ENCODE assay signal across 19 cellular contexts in the genomic region with DNA sequence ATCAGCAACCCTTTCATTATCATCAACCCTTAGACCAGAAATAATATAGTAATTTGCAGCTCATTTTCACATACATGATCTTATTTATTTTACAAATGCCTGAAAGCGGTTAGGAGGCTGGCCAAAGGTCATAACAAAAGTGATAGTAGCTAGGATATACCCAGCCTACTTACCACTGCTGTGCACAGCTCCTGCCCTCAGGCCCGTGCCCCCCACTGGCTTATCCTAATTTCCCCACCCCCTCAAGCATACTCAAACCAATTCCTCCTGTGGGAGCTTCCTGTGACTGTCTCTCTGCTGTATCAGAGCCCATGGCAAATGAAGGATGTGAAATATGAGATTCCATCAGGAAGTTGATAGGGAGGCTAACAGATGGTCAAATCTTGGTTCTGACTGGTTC. TPM values are rescaled to one million over a fixed set of nuclear protein-coding genes. Genes with fewer than 3 reads are reported as not detected.
A peak's percentile ranks its signal among the peaks of the same experiment; 100 is the strongest.
DNase-seq lines count a peak whose midpoint lies in the region; ATAC-seq and TF ChIP-seq lines count a peak whose summit lies in the region.
"Had no signal": no experiment of that assay in that cellular context is flagged by ENCODE, and none has a peak within 500 bp of the region (broad histone marks: within the 10 kb centered on the region; RNA-seq: fewer than 3 reads in every experiment).

No MANE protein-coding gene starts in this region.

- H3K4me3 ChIP-seq in BLaER1 treated with 17β-estradiol and CSF1 and Interleukin-3, amounts not matched to agents 10 nM and 100 nM, result no peak overlapping the region
- no peak overlapping the region for H3K4me3 ChIP-seq in GM23338
- no peak overlapping the region for H3K4me3 ChIP-seq in foreskin fibroblast (ENCODE audit: low read depth in 1 of 2, low read length in 2 of 2)

- H3K27me3 Mint-ChIP-seq in GM23338 (ENCODE audit: insufficient read depth, low read depth, poor library complexity) (peaks cover 2% of the 10 kb centered on the region), WTC11 (ENCODE audit: low read depth) (no peaks in the 10 kb centered on the region)
- H3K27me3 Mint-ChIP-seq: CD4-positive, alpha-beta memory T cell had no signal

- no peak overlapping the region for H3K9ac ChIP-seq in BLaER1 treated with 17β-estradiol and CSF1 and Interleukin-3, amounts not matched to agents 10 nM and 100 nM

- H3K4me1 ChIP-seq in BLaER1 treated with 17β-estradiol and CSF1 and Interleukin-3, amounts not matched to agents 10 nM and 100 nM, result peaks cover 33 to 55% (median 49%) of the 10 kb centered on the region in 10 experiments
- H3K4me1 ChIP-seq in GM23338 (ENCODE audit: insufficient read depth), result 0 out of 2 replicates have a peak, but pooled peaks cover 5% of the 10 kb centered on the region

- no peak overlapping the region for H3K27ac ChIP-seq in BLaER1 treated with 17β-estradiol and CSF1 and Interleukin-3, amounts not matched to agents 10 nM and 100 nM
- H3K27ac ChIP-seq in GM23338 (ENCODE audit: low read depth), result no peak overlapping the region

- H3K4me1 Mint-ChIP-seq in GM23338, result peaks cover 15% of the 10 kb centered on the region
- H3K4me1 Mint-ChIP-seq in WTC11, result peaks cover 20% of the 10 kb centered on the region

- H3K9me3 ChIP-seq in BLaER1 treated with 17β-estradiol and CSF1 and Interleukin-3, amounts not matched to agents 10 nM and 100 nM (replicated peaks in 1 of 11), result no peaks in the 10 kb centered on the region

- peaks cover 0 to 17% (median 7%) of the 10 kb centered on the region in 11 experiments; a peak in 11 of 22 replicates for H3K36me3 ChIP-seq in BLaER1 treated with 17β-estradiol and CSF1 and Interleukin-3, amounts not matched to agents 10 nM and 100 nM
- H3K36me3 ChIP-seq in GM23338 (ENCODE audit: insufficient read depth), result no peaks in the 10 kb centered on the region

- peak overlapping the region; percentile 21 to 79 (median 63) for H3K4me2 ChIP-seq in BLaER1 treated with 17β-estradiol and CSF1 and Interleukin-3, amounts not matched to agents 10 nM and 100 nM
- peak overlapping the region; percentile 5; the same call in 1 of the 2 replicates for H3K4me2 ChIP-seq in GM23338

- H3K9me3 Mint-ChIP-seq in GM23338, result no peaks in the 10 kb centered on the region
- peaks cover 6% of the 10 kb centered on the region; the same call in 1 of the 2 replicates for H3K9me3 Mint-ChIP-seq in WTC11
- H3K9me3 Mint-ChIP-seq: CD4-positive, alpha-beta memory T cell had no signal

- H3K4me3 Mint-ChIP-seq in GM23338 (no peak overlapping the region), WTC11 (no peak overlapping the region)
- H3K4me3 Mint-ChIP-seq: CD4-positive, alpha-beta memory T cell had no signal

- no peaks in the 10 kb centered on the region for H3K9me2 ChIP-seq in GM23338 (ENCODE audit: insufficient read depth)

- H3K79me2 ChIP-seq in GM23338 (replicated peaks; ENCODE audit: insufficient read depth), result no peaks in the 10 kb centered on the region

- no peak for TF ChIP-seq CTCF in GM23338 (conservative IDR thresholded peaks at IDR 0.05; ENCODE audit: low read depth in 2 of 2)
- no peak for TF ChIP-seq CTCF in WTC11 (IDR thresholded peaks at IDR 0.05)
- no peak for TF ChIP-seq CTCF in foreskin fibroblast (IDR thresholded peaks at IDR 0.05; ENCODE audit: low read depth, low read length)
- no peak for TF ChIP-seq CTCF in GM10248 (IDR thresholded peaks at IDR 0.05; ENCODE audit: control extremely low read depth, extremely low read depth, low read depth, missing control alignments)

- H3K27me3 ChIP-seq in BLaER1 treated with 17β-estradiol and CSF1 and Interleukin-3, amounts not matched to agents 10 nM and 100 nM, result no peaks in the 10 kb centered on the region
- H3K27me3 ChIP-seq in GM23338 (ENCODE audit: insufficient read depth), result no peaks in the 10 kb centered on the region

- H3K36me3 Mint-ChIP-seq in GM23338 (ENCODE audit: low read depth) (peaks cover 4% of the 10 kb centered on the region; the same call in 1 of the 3 replicates), WTC11 (peaks cover 7% of the 10 kb centered on the region)

- CTCF ChIA-PET in WTC11 (lab: Charles Lee), result interaction anchor here (0.8 to 2.9 kb wide), 7 partner anchors 10 to 160 kb away, joined by 3 to 17 read pairs (median 7); no protein-coding TSS in a partner anchor
- CTCF ChIA-PET in GM10248 (lab: Yijun Ruan, JAX), result interaction anchor here (0.6 to 2.8 kb wide), 10 partner anchors 10 to 160 kb away, joined by 3 to 15 read pairs (median 4); no protein-coding TSS in a partner anchor

- no peaks in the 10 kb centered on the region for H3F3A ChIP-seq in GM23338 (replicated peaks; ENCODE audit: low read depth)

- H3K27ac Mint-ChIP-seq in GM23338, result no peak overlapping the region
- H3K27ac Mint-ChIP-seq in WTC11, result peak overlapping the region; percentile 47; the same call in 1 of the 2 replicates

- DNase-seq in GM23338 (ENCODE audit: low spot score) (no peak), WTC11 (ENCODE audit: low spot score) (no peak), iPS-NIHi7 (ENCODE audit: extremely low spot score) (peak; percentile 20), foreskin fibroblast (no peak), GM10248 (ENCODE audit: extremely low spot score) (no peak), NCI-H345 (lab: John Stamatoyannopoulos, UW) (no peak)
- DNase-seq: Calu3; CD4-positive, alpha-beta memory T cell; DMS79 treated with DMSO at 0.1 percent for 48 hours; GF-D8; KG1; NCI-H1048; NCI-H1436 treated with DMSO at 0.1 percent for 48 hours; NCI-H2107; NCI-H774; RPMI8226; SIG-M5 had no signal

- POLR2A ChIA-PET in WTC11 (lab: Charles Lee) (no interaction called here), GM10248 (lab: Yijun Ruan, JAX) (no interaction called here)

- H4K20me1 ChIP-seq in BLaER1 treated with 17β-estradiol and CSF1 and Interleukin-3, amounts not matched to agents 10 nM and 100 nM, result peaks cover 48 to 98% (median 88%) of the 10 kb centered on the region in 11 experiments
- H4K20me1 ChIP-seq in GM23338 (replicated peaks; ENCODE audit: insufficient read depth), result peaks cover 8% of the 10 kb centered on the region; the same call in 1 of the 2 replicates

- H2AFZ ChIP-seq in GM23338, result no peak overlapping the region

- ATAC-seq in GM23338 (peak; percentile 57), WTC11 (peak; percentile 73)

TF ChIP-seq in GM23338, 12 proteins besides CTCF, POLR2A, EP300 and RAD21 (continues in another document):
- TF ChIP-seq ZNF114 (CRISPR knock-in tag; IDR thresholded peaks at IDR 0.05) (no peak), CREB1 (CRISPR knock-in tag; IDR thresholded peaks at IDR 0.05; ENCODE audit: low read depth) (no peak), ZNF331 (CRISPR knock-in tag; IDR thresholded peaks at IDR 0.05; ENCODE audit: low read depth) (no peak), JUNB (IDR thresholded peaks at IDR 0.05; ENCODE audit: unreplicated experiment) (no peak), NANOG (IDR thresholded peaks at IDR 0.05; ENCODE audit: borderline replicate concordance) (no peak), STAT1 (IDR thresholded peaks at IDR 0.05; ENCODE audit: unreplicated experiment) (no peak)

TF ChIP-seq in WTC11, 78 proteins besides CTCF, POLR2A, EP300 and RAD21:
- TF ChIP-seq HMGA2 (CRISPR knock-in tag; IDR thresholded peaks at IDR 0.05) (no peak), ZNF121 (CRISPR knock-in tag; IDR thresholded peaks at IDR 0.05) (no peak), USF1 (CRISPR knock-in tag; IDR thresholded peaks at IDR 0.05) (no peak), ZNF671 (CRISPR knock-in tag; IDR thresholded peaks at IDR 0.05) (no peak), KAT7 (CRISPR knock-in tag; IDR thresholded peaks at IDR 0.05; ENCODE audit: borderline replicate concordance) (no peak), ATF2 (CRISPR knock-in tag; IDR thresholded peaks at IDR 0.05; ENCODE audit: borderline replicate concordance, low read depth) (no peak), ZNF263 (CRISPR knock-in tag; IDR thresholded peaks at IDR 0.05; ENCODE audit: low read depth) (no peak), ZMAT4 (CRISPR knock-in tag; IDR thresholded peaks at IDR 0.05) (no peak), TP53 (CRISPR knock-in tag; IDR thresholded peaks at IDR 0.05) (no peak)

RNA-seq across cellular contexts. Expression of gene FAM219A, which starts 14.8 kb away (rescaled TPM):
- 6.1 and 7.2 TPM in 2 replicates for total RNA-seq in GM23338 (2014; rRNA removed; shearing (Covaris generic))
- 3.3 and 3.8 TPM in 2 replicates for polyA plus RNA-seq in GM23338 (2016; fragmentation: Nextera tagmentation; extraction: Ambion mirVana)
- 17.2 to 20.6 TPM (median 19.5 TPM) in 3 replicates for total RNA-seq in WTC11 (2021)

RNA-seq across cellular contexts. Expression of gene DNAI1, which starts 15.1 kb away (rescaled TPM):
- 0.19 and 1.0 TPM in 2 replicates for total RNA-seq in GM23338 (2014; rRNA removed; shearing (Covaris generic))
- 0.82 and 1.1 TPM in 2 replicates for polyA plus RNA-seq in GM23338 (2016; fragmentation: Nextera tagmentation; extraction: Ambion mirVana)
- total RNA-seq in WTC11 (2021), result 1.5 to 2.1 TPM (median 1.6 TPM) in 3 replicates
- total RNA-seq: Calu3; CD4-positive, alpha-beta memory T cell; MCF 10A had no signal
- polyA plus RNA-seq: CD4-positive, alpha-beta memory T cell had no signal
